Comparison of ENCODE assay signal across 19 cellular contexts in the genomic region with DNA sequence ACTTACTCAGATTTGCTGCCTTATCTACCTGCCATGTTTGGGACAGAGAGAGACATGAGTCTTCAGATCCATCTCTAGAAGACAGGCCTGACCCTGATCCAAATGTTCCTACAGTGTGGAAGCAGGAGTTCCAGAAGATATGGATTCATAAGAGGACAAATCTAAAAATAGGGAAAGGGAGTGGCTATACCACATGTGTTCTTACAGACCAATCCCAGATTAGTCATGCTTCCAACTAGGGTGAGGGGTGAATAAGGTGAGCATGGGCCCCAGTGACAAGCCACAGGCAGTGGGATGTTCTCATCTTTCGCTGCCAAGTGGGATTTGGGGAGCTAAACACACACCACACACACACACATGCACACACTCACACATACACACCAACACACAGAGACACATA.
DNase-seq lines count a peak whose midpoint lies in the region; ATAC-seq, FAIRE-seq and TF ChIP-seq lines count a peak whose summit lies in the region.
"Had no signal": no experiment of that assay in that cellular context is flagged by ENCODE, and none has a peak within 500 bp of the region (broad histone marks: within the 10 kb centered on the region; RNA-seq: fewer than 3 reads in every experiment).

No MANE protein-coding gene starts in this region.

- H3K79me2 ChIP-seq in HepG2 (ENCODE audit: insufficient read depth, low read length) = no peaks in the 10 kb centered on the region

- no peak for FAIRE-seq in HepG2 (lab: Jason Lieb, UNC)
- FAIRE-seq: GM19239, H54 had no signal

- peaks cover 4% of the 10 kb centered on the region for H3K36me3 Mint-ChIP-seq in osteocyte (ENCODE audit: unreplicated experiment)
- H3K36me3 Mint-ChIP-seq: CD4-positive, CD25-positive, alpha-beta regulatory T cell had no signal

- DNase-seq in HepG2 (ENCODE audit: low spot score) (no peak), right lobe of liver (no peak), RWPE2 (ENCODE audit: low spot score) (no peak), foreskin keratinocyte (peak in 1 of 2 donors; percentile 24), SHP77 (lab: John Stamatoyannopoulos, UW) (no peak), osteocyte (ENCODE audit: extremely low spot score, unreplicated experiment) (no peak)
- DNase-seq: CD4-positive, CD25-positive, alpha-beta regulatory T cell; DMS53; NCI-H1417 treated with DMSO at 0.1 percent for 48 hours; NCI-H2029; NCI-H2171; NCI-H446; NCI-H69; SK-N-SH had no signal

- H4K20me1 ChIP-seq in HepG2 (ENCODE audit: insufficient read depth, low read length) = no peaks in the 10 kb centered on the region

- H3K9me3 Mint-ChIP-seq in osteocyte (ENCODE audit: unreplicated experiment) = peaks cover 10% of the 10 kb centered on the region

- H3K27me3 Mint-ChIP-seq in osteocyte (ENCODE audit: unreplicated experiment) = no peaks in the 10 kb centered on the region
- H3K27me3 Mint-ChIP-seq: CD4-positive, CD25-positive, alpha-beta regulatory T cell had no signal

- TF ChIP-seq CTCF in HepG2 (CRISPR knock-in tag; IDR thresholded peaks at IDR 0.05) = no peak
- TF ChIP-seq CTCF in right lobe of liver (IDR thresholded peaks at IDR 0.05) = no peak
- TF ChIP-seq CTCF in RWPE2 (IDR thresholded peaks at IDR 0.05; ENCODE audit: poor library complexity, severe bottlenecking) = no peak
- TF ChIP-seq CTCF in foreskin keratinocyte (conservative IDR thresholded peaks at IDR 0.05) = no peak
- TF ChIP-seq CTCF in osteocyte (IDR thresholded peaks at IDR 0.05) = no peak

- TF ChIP-seq POLR2A in HepG2 (IDR thresholded peaks at IDR 0.05; ENCODE audit: insufficient read depth in 1 of 2, low read depth in 2 of 2, low read length in 2 of 2) (no peak), right lobe of liver (IDR thresholded peaks at IDR 0.05) (no peak)

- H3K4me1 ChIP-seq in HepG2 (ENCODE audit: insufficient read depth, low read length) (no peaks in the 10 kb centered on the region), right lobe of liver (peaks cover 0 to 20% (median 0%) of the 10 kb centered on the region in 4 donors), RWPE2 (ENCODE audit: insufficient read depth, poor library complexity, severe bottlenecking) (peaks cover 34% of the 10 kb centered on the region), foreskin keratinocyte (peaks cover 30% of the 10 kb centered on the region)

- H3K9me3 ChIP-seq in HepG2 (ENCODE audit: low read length) = no peaks in the 10 kb centered on the region
- H3K9me3 ChIP-seq in right lobe of liver = no peaks in the 10 kb centered on the region
- H3K9me3 ChIP-seq in RWPE2 (ENCODE audit: severe bottlenecking) = no peaks in the 10 kb centered on the region
- H3K9me3 ChIP-seq: SK-N-SH had no signal

- H3K9ac ChIP-seq in HepG2 (ENCODE audit: insufficient read depth, low read depth, low read length) = no peak overlapping the region
- H3K9ac ChIP-seq: SK-N-SH had no signal

- WGBS in HepG2 (ENCODE audit: low lambda C conversion rate) = 0% methylated on average over 1 of the region's 1 CpG
- WGBS in right lobe of liver (ENCODE audit: insufficient coverage, low coverage, low lambda C conversion rate, missing lambda C conversion rate) = no CpG with 5 or more reads among the region's 1 CpG

- peaks cover 45% of the 10 kb centered on the region for H3K4me1 Mint-ChIP-seq in osteocyte (ENCODE audit: unreplicated experiment)
- H3K4me1 Mint-ChIP-seq: CD4-positive, CD25-positive, alpha-beta regulatory T cell had no signal

- no peak overlapping the region for H2AFZ ChIP-seq in HepG2 (ENCODE audit: low read length)

- H3K36me3 ChIP-seq in HepG2 (replicated peaks in 1 of 2; ENCODE audit: control insufficient read depth in 1 of 2, insufficient read depth in 2 of 2, low read length in 2 of 2) = no peaks in the 10 kb centered on the region
- no peaks in the 10 kb centered on the region for H3K36me3 ChIP-seq in right lobe of liver
- no peaks in the 10 kb centered on the region for H3K36me3 ChIP-seq in RWPE2 (ENCODE audit: low read depth)

- H3K27me3 ChIP-seq in HepG2 (ENCODE audit: control insufficient read depth in 1 of 2, insufficient read depth in 2 of 2, low read length in 2 of 2) (no peaks in the 10 kb centered on the region), right lobe of liver (no peaks in the 10 kb centered on the region), RWPE2 (ENCODE audit: insufficient read depth, poor library complexity, severe bottlenecking) (no peaks in the 10 kb centered on the region), foreskin keratinocyte (no peaks in the 10 kb centered on the region)

- in situ Hi-C loops in HepG2 (cut with HindIII; ENCODE audit: extremely low pct_ligation_motif_present, low pct_unique_long_range_greater_than_20kb) = no loop called here

- intact Hi-C loops in HepG2 (cut with micrococcal nuclease; ENCODE audit: unreplicated experiment) = no loop called here
- intact Hi-C loops in right lobe of liver (cut with DNase I) = no loop called here

- no TSS peak for BruUV-seq in HepG2 (replicated peaks; lab: Mats Ljungman, UMichigan)

- TF ChIP-seq EP300 in HepG2 (IDR thresholded peaks at IDR 0.05; ENCODE audit: low read depth in 2 of 2, low read length in 2 of 2) (no peak), HepG2 (CRISPR knock-in tag; IDR thresholded peaks at IDR 0.05; ENCODE audit: borderline replicate concordance) (no peak)

- H3K27ac Mint-ChIP-seq in osteocyte (ENCODE audit: unreplicated experiment) = no peak overlapping the region
- H3K27ac Mint-ChIP-seq: CD4-positive, CD25-positive, alpha-beta regulatory T cell had no signal

- H3K4me3 ChIP-seq in HepG2 (replicated peaks in 1 of 3; ENCODE audit: insufficient read depth in 1 of 3, low read depth in 2 of 3, low read length in 3 of 3) = no peak overlapping the region
- H3K4me3 ChIP-seq in right lobe of liver = no peak overlapping the region
- H3K4me3 ChIP-seq in RWPE2 (ENCODE audit: severe bottlenecking) = no peak overlapping the region

- H3K4me2 ChIP-seq in HepG2 (ENCODE audit: low read depth, low read length) = no peak overlapping the region
- H3K4me2 ChIP-seq: SK-N-SH had no signal

- POLR2A ChIA-PET in HepG2 (lab: Yijun Ruan, JAX) = no interaction called here

- H3K27ac ChIP-seq in HepG2 (ENCODE audit: extremely low read length, insufficient read depth, low read length) (no peak overlapping the region), right lobe of liver (no peak overlapping the region), RWPE2 (ENCODE audit: poor library complexity, severe bottlenecking) (peak overlapping the region; percentile 72), foreskin keratinocyte (peak overlapping the region; percentile 24)
- H3K27ac ChIP-seq: RWPE1 had no signal

- H3K4me3 Mint-ChIP-seq in osteocyte (ENCODE audit: unreplicated experiment) = no peak overlapping the region
- H3K4me3 Mint-ChIP-seq: CD4-positive, CD25-positive, alpha-beta regulatory T cell had no signal

- no peak for ATAC-seq in HepG2
- ATAC-seq in right lobe of liver = no peak
- no peak for ATAC-seq in RWPE2 (ENCODE audit: low read depth)
- ATAC-seq in foreskin keratinocyte = no peak
- ATAC-seq in GM18502 (IDR thresholded peaks at IDR 0.05; ENCODE audit: poor library complexity, unreplicated experiment) = no peak
- ATAC-seq in GM18870 (IDR thresholded peaks at IDR 0.05; ENCODE audit: unreplicated experiment) = no peak

- CTCF ChIA-PET in HepG2 (lab: Yijun Ruan, JAX; ENCODE audit: low intra/inter-chr PET ratio, low total read pairs) = no interaction called here

- no peak for TF ChIP-seq RAD21 in HepG2 (CRISPR knock-in tag; IDR thresholded peaks at IDR 0.05)

TF ChIP-seq in HepG2, 621 proteins besides CTCF, POLR2A, EP300 and RAD21:
- TF ChIP-seq MIER3 (CRISPR knock-in tag; IDR thresholded peaks at IDR 0.05; ENCODE audit: borderline replicate concordance) (no peak), GATAD2A (CRISPR knock-in tag; IDR thresholded peaks at IDR 0.05) (no peak), ZNF816 (CRISPR knock-in tag; IDR thresholded peaks at IDR 0.05; ENCODE audit: borderline replicate concordance) (no peak)
- TF ChIP-seq, protein P1, sequence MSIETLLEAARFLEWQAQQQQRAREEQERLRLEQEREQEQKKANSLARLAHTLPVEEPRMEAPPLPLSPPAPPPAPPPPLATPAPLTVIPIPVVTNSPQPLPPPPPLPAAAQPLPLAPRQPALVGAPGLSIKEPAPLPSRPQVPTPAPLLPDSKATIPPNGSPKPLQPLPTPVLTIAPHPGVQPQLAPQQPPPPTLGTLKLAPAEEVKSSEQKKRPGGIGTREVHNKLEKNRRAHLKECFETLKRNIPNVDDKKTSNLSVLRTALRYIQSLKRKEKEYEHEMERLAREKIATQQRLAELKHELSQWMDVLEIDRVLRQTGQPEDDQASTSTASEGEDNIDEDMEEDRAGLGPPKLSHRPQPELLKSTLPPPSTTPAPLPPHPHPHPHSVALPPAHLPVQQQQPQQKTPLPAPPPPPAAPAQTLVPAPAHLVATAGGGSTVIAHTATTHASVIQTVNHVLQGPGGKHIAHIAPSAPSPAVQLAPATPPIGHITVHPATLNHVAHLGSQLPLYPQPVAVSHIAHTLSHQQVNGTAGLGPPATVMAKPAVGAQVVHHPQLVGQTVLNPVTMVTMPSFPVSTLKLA (IDR thresholded peaks at IDR 0.05) = 0 out of 2 replicates have a peak, but pooled peaks have one; percentile 24
TF ChIP-seq in HepG2: peak in this region for 1.

Comparison
In these comparisons a context has a peak if more than half of its experiments do, and no peak if none do; other contexts are left out.
1. H3K27ac ChIP-seq: peak in RWPE2 (single experiment) and foreskin keratinocyte (single experiment); none in HepG2 (single experiment) and right lobe of liver (0 of 3).